Comparison of ENCODE assay signal across 1 cellular context in genomic region chr20:17859002-17859615, GRCh38.
TF ChIP-seq lines count a peak whose summit lies in the region.

No MANE protein-coding gene starts in this region.

TF ChIP-seq in HepG2, 621 proteins besides CTCF, POLR2A, EP300 and RAD21 (continued from another document and continues in another):
- no peak; the same call in 1 of the 2 replicates for TF ChIP-seq ZNF180 (CRISPR knock-in tag; IDR thresholded peaks at IDR 0.05; ENCODE audit: borderline replicate concordance, low read depth)
- TF ChIP-seq ZNF33A (CRISPR knock-in tag; IDR thresholded peaks at IDR 0.05; ENCODE audit: borderline replicate concordance): no peak
- peak; percentile 68 for TF ChIP-seq ZNF883 (CRISPR knock-in tag; IDR thresholded peaks at IDR 0.05; ENCODE audit: not compliant biosample characterization)
- TF ChIP-seq ZNF839 (CRISPR knock-in tag; IDR thresholded peaks at IDR 0.05; ENCODE audit: borderline replicate concordance): peak; percentile 84; the same call in 1 of the 2 replicates
- TF ChIP-seq ZSCAN29 (CRISPR knock-in tag; conservative IDR thresholded peaks at IDR 0.05): peak; percentile 98
- peak; percentile 66 for TF ChIP-seq ZNF12 (CRISPR knock-in tag; IDR thresholded peaks at IDR 0.05)
- TF ChIP-seq HMG20B (CRISPR knock-in tag; conservative IDR thresholded peaks at IDR 0.05): peak; percentile 99
- TF ChIP-seq SRSF1 (optimal IDR thresholded peaks at IDR 0.05; ENCODE audit: low read depth, low read length): no peak
- peak; percentile 100; the same call in 1 of the 2 replicates for TF ChIP-seq MIER3 (CRISPR knock-in tag; IDR thresholded peaks at IDR 0.05; ENCODE audit: borderline replicate concordance)
- TF ChIP-seq ZBTB3 (CRISPR knock-in tag; IDR thresholded peaks at IDR 0.05; ENCODE audit: borderline replicate concordance, low read depth): peak; percentile 97
- peak; percentile 99 for TF ChIP-seq CCDC6 (CRISPR knock-in tag; IDR thresholded peaks at IDR 0.05)
- peak; percentile 53; the same call in 1 of the 2 replicates for TF ChIP-seq PAWR (CRISPR knock-in tag; IDR thresholded peaks at IDR 0.05; ENCODE audit: borderline replicate concordance)
- peak; percentile 76 for TF ChIP-seq ZNF224 (CRISPR knock-in tag; IDR thresholded peaks at IDR 0.05)
- TF ChIP-seq RELA (CRISPR knock-in tag; IDR thresholded peaks at IDR 0.05): peak; percentile 97; the same call in 1 of the 2 replicates
- TF ChIP-seq ZMAT3 (CRISPR knock-in tag; conservative IDR thresholded peaks at IDR 0.05): peak; percentile 96; the same call in 1 of the 2 replicates
- TF ChIP-seq STAT6 (CRISPR knock-in tag; IDR thresholded peaks at IDR 0.05; ENCODE audit: borderline replicate concordance): peak; percentile 96
- peak; percentile 98 for TF ChIP-seq SP140L (CRISPR knock-in tag; IDR thresholded peaks at IDR 0.05; ENCODE audit: borderline replicate concordance)
- TF ChIP-seq ZSCAN5A (CRISPR knock-in tag; IDR thresholded peaks at IDR 0.05; ENCODE audit: borderline replicate concordance): no peak; the same call in 1 of the 2 replicates
- peak; percentile 93 for TF ChIP-seq THAP11 (CRISPR knock-in tag; IDR thresholded peaks at IDR 0.05)
- TF ChIP-seq HCFC1 (IDR thresholded peaks at IDR 0.05; ENCODE audit: low read depth, low read length): peak; percentile 43; the same call in 1 of the 2 replicates
- no peak for TF ChIP-seq MLLT10 (CRISPR knock-in tag; IDR thresholded peaks at IDR 0.05)
- peak; percentile 90; the same call in 1 of the 2 replicates for TF ChIP-seq ZNF567 (CRISPR knock-in tag; IDR thresholded peaks at IDR 0.05; ENCODE audit: borderline replicate concordance)
- TF ChIP-seq CCAR2 (optimal IDR thresholded peaks at IDR 0.05; ENCODE audit: low read depth, low read length): peak; percentile 98
- TF ChIP-seq GMEB1 (CRISPR knock-in tag; IDR thresholded peaks at IDR 0.05; ENCODE audit: borderline replicate concordance): peak; percentile 70; the same call in 1 of the 2 replicates
- TF ChIP-seq MLX (CRISPR knock-in tag; IDR thresholded peaks at IDR 0.05): peak; percentile 99
- TF ChIP-seq ZNF547 (CRISPR knock-in tag; IDR thresholded peaks at IDR 0.05): peak; percentile 41
- TF ChIP-seq ZNF629 (CRISPR knock-in tag; conservative IDR thresholded peaks at IDR 0.05): peak; percentile 80
- no peak for TF ChIP-seq SRSF9 (IDR thresholded peaks at IDR 0.05; ENCODE audit: borderline replicate concordance, insufficient read depth, low read depth, low read length, poor library complexity, severe bottlenecking)
- peak; percentile 77 for TF ChIP-seq ZNF121 (CRISPR knock-in tag; IDR thresholded peaks at IDR 0.05)
- no peak for TF ChIP-seq AGO1 (IDR thresholded peaks at IDR 0.05; ENCODE audit: low read depth, low read length, poor library complexity, severe bottlenecking)
- TF ChIP-seq ATF7 (IDR thresholded peaks at IDR 0.05): peak; percentile 62
- TF ChIP-seq ATF7 (CRISPR knock-in tag; IDR thresholded peaks at IDR 0.05): peak; percentile 97
- TF ChIP-seq IRF9 (CRISPR knock-in tag; IDR thresholded peaks at IDR 0.05; ENCODE audit: borderline replicate concordance): peak; percentile 98
- TF ChIP-seq MXD1 (CRISPR knock-in tag; IDR thresholded peaks at IDR 0.05): peak; percentile 96
- TF ChIP-seq ZNF101 (CRISPR knock-in tag; IDR thresholded peaks at IDR 0.05; ENCODE audit: borderline replicate concordance, low read depth): peak; percentile 90; the same call in 1 of the 2 replicates
- peak; percentile 70; the same call in 1 of the 2 replicates for TF ChIP-seq GLI4 (CRISPR knock-in tag; IDR thresholded peaks at IDR 0.05; ENCODE audit: borderline replicate concordance)
- no peak for TF ChIP-seq ZFP41 (CRISPR knock-in tag; IDR thresholded peaks at IDR 0.05; ENCODE audit: borderline replicate concordance)
- TF ChIP-seq WIZ (CRISPR knock-in tag; IDR thresholded peaks at IDR 0.05): peak; percentile 97
- TF ChIP-seq HNRNPK (IDR thresholded peaks at IDR 0.05; ENCODE audit: low read depth, low read length, poor library complexity, severe bottlenecking): no peak
- TF ChIP-seq NFIB (CRISPR knock-in tag; IDR thresholded peaks at IDR 0.05; ENCODE audit: borderline replicate concordance): no peak
- peak; percentile 91 for TF ChIP-seq ZIK1 (CRISPR knock-in tag; IDR thresholded peaks at IDR 0.05; ENCODE audit: borderline replicate concordance, low read depth)
- TF ChIP-seq PHF20 (CRISPR knock-in tag; IDR thresholded peaks at IDR 0.05): no peak
- TF ChIP-seq ZBTB44 (CRISPR knock-in tag; IDR thresholded peaks at IDR 0.05): 0 out of 2 replicates have a peak, but pooled peaks have one; percentile 33
- TF ChIP-seq HOMEZ (CRISPR knock-in tag; IDR thresholded peaks at IDR 0.05; ENCODE audit: low read depth): peak; percentile 97
- TF ChIP-seq ZNF326 (CRISPR knock-in tag; IDR thresholded peaks at IDR 0.05; ENCODE audit: borderline replicate concordance): no peak
- peak; percentile 48; the same call in 1 of the 2 replicates for TF ChIP-seq TEAD2 (CRISPR knock-in tag; IDR thresholded peaks at IDR 0.05)
- TF ChIP-seq PRPF4 (IDR thresholded peaks at IDR 0.05; ENCODE audit: low read depth, low read length, poor library complexity, severe bottlenecking): peak; percentile 3
- TF ChIP-seq FOXA1 (IDR thresholded peaks at IDR 0.05): peak; percentile 84
- TF ChIP-seq FOXA1 (CRISPR knock-in tag; IDR thresholded peaks at IDR 0.05): peak; percentile 100
- TF ChIP-seq KLF9 (CRISPR knock-in tag; IDR thresholded peaks at IDR 0.05; ENCODE audit: low read depth): peak; percentile 68; the same call in 1 of the 2 replicates
- TF ChIP-seq ZNF280D (CRISPR knock-in tag; IDR thresholded peaks at IDR 0.05): peak; percentile 100
- TF ChIP-seq SSRP1 (CRISPR knock-in tag; IDR thresholded peaks at IDR 0.05): no peak; the same call in 1 of the 2 replicates
- peak; percentile 97 for TF ChIP-seq SIX4 (CRISPR knock-in tag; IDR thresholded peaks at IDR 0.05)
- 0 out of 2 replicates have a peak, but pooled peaks have one; percentile 69 for TF ChIP-seq MZF1 (CRISPR knock-in tag; IDR thresholded peaks at IDR 0.05; ENCODE audit: borderline replicate concordance)
- peak; percentile 82 for TF ChIP-seq GATAD1 (CRISPR knock-in tag; IDR thresholded peaks at IDR 0.05)
- peak; percentile 92 for TF ChIP-seq ZKSCAN5 (CRISPR knock-in tag; IDR thresholded peaks at IDR 0.05)
